Comparison of ENCODE assay signal across 29 cellular contexts in genomic region chr5:118459490-118459889, GRCh38.
"Had no signal": no experiment of that assay in that cellular context is flagged by ENCODE, and none has a peak within 500 bp of the region (broad histone marks: within the 10 kb centered on the region; RNA-seq: fewer than 3 reads in every experiment).

No MANE protein-coding gene starts in this region.

- H3K27me3 ChIP-seq: brain microvascular endothelial cell, esophagus muscularis mucosa, foreskin keratinocyte, gastrocnemius medialis, heart right ventricle had no signal

- H3K36me3 ChIP-seq: brain microvascular endothelial cell, esophagus muscularis mucosa, gastrocnemius medialis, heart right ventricle had no signal

- H3K27ac ChIP-seq: brain microvascular endothelial cell, esophagus muscularis mucosa, foreskin keratinocyte, gastrocnemius medialis, heart right ventricle had no signal

- DNase-seq: activated CD4-positive, alpha-beta memory T cell treated with anti-CD3 and anti-CD28 coated beads, Interleukin-2, amount 10 ng/mL, durations not matched to agents 7 days and 5 days; activated CD4-positive, alpha-beta T cell treated with anti-CD3 and anti-CD28 coated beads for 1 hour; activated CD4-positive, alpha-beta T cell treated with anti-CD3 and anti-CD28 coated beads for 4 hours; activated CD4-positive, alpha-beta T cell treated with anti-CD3 and anti-CD28 coated beads, Interleukin-2, amount 10 ng/mL, durations not matched to agents 7 days and 5 days; activated CD4-positive, alpha-beta T cell treated with anti-CD3 and anti-CD28 coated beads, Interleukin-2, amount 50 U/mL, for 4 hours; activated effector memory CD4-positive, alpha-beta T cell treated with Interleukin-2 at 50 U/mL for 16 hours; activated gamma-delta T cell treated with Interleukin-2 at 50 U/mL for 16 hours; activated naive CD4-positive, alpha-beta T cell treated with anti-CD3 and anti-CD28 coated beads, Interleukin-2, amount 50 U/mL, for 16 hours; activated naive CD4-positive, alpha-beta T cell treated with Interleukin-2 at 50 U/mL for 16 hours; activated T-cell treated with anti-CD3 and anti-CD28 coated beads, Interleukin-2, amount 50 U/mL, for 4 hours; amniotic stem cell; anterior cingulate cortex; brain microvascular endothelial cell; caudate nucleus; cortex of kidney; dermis blood vessel endothelial cell; effector CD4-positive, alpha-beta T cell; effector memory CD8-positive, alpha-beta T cell; erythroblast; foreskin keratinocyte; gastrocnemius medialis; glutamatergic neuron; heart right ventricle; T-helper 2 cell had no signal

- ATAC-seq: activated T-cell treated with anti-CD3 and anti-CD28 coated beads, Interleukin-2, amount 50 U/mL, for 4 hours; activated T-helper 17 cell treated with anti-CD3 and anti-CD28 coated beads, Interleukin-2, amount 50 U/mL, for 72 hours; effector memory CD8-positive, alpha-beta T cell; foreskin keratinocyte; gastrocnemius medialis had no signal

- H3K4me1 ChIP-seq: esophagus muscularis mucosa, foreskin keratinocyte, gastrocnemius medialis, heart right ventricle had no signal

- FAIRE-seq: astrocyte, bronchial epithelial cell, colon had no signal

- H3K9me3 ChIP-seq: esophagus muscularis mucosa, gastrocnemius medialis, heart right ventricle had no signal

- H3K4me3 ChIP-seq: esophagus muscularis mucosa, gastrocnemius medialis, heart right ventricle had no signal
